ENCODE assay signal across 1 cellular context in genomic region chr13:112958127-112958989, GRCh38.
A peak's percentile ranks its signal among the peaks of the same experiment; 100 is the strongest.
TF ChIP-seq lines count a peak whose summit lies in the region.

No MANE protein-coding gene starts in this region.

TF ChIP-seq in HepG2, 621 proteins besides CTCF, POLR2A, EP300 and RAD21:
- TF ChIP-seq ATF7 (IDR thresholded peaks at IDR 0.05) (no peak), ATF7 (CRISPR knock-in tag; IDR thresholded peaks at IDR 0.05) (no peak), ZNF687 (CRISPR knock-in tag; IDR thresholded peaks at IDR 0.05) (peak; percentile 52), ZBTB38 (CRISPR knock-in tag; IDR thresholded peaks at IDR 0.05) (peak; percentile 24; the same call in 1 of the 2 replicates)
